Comparison of ENCODE assay signal across 14 cellular contexts in genomic region chr6:118240878-118241528, GRCh38.
DNase-seq lines count a peak whose midpoint lies in the region; ATAC-seq and TF ChIP-seq lines count a peak whose summit lies in the region.
"Had no signal": no experiment of that assay in that cellular context is flagged by ENCODE, and none has a peak within 500 bp of the region (broad histone marks: within the 10 kb centered on the region; RNA-seq: fewer than 3 reads in every experiment).

No MANE protein-coding gene starts in this region.

- no peak for TF ChIP-seq CTCF in transverse colon (IDR thresholded peaks at IDR 0.05)

- peaks cover 8 to 15% of the 10 kb centered on the region in 2 donors for H3K27me3 Mint-ChIP-seq in stimulated activated naive B cell treated with anti-CD40 and anti-IgM and Interleukin-4, amounts not matched to agents 10 μg/mL and 1 μg/mL and 100 μg/mL, for 72 hours
- H3K27me3 Mint-ChIP-seq in activated T-cell treated with anti-CD3 and anti-CD28 coated beads, Interleukin-2, amount 50 U/mL, for 4 hours (ENCODE audit: low read depth) = peaks cover 19% of the 10 kb centered on the region

- H3K27ac ChIP-seq in transverse colon = no peak overlapping the region
- H3K27ac ChIP-seq: epithelial cell of prostate, tibial nerve had no signal

- H3K4me3 ChIP-seq in transverse colon = no peak overlapping the region
- H3K4me3 ChIP-seq: tibial nerve had no signal

- in situ Hi-C loops in transverse colon (cut with MboI; ENCODE audit: low pct_ligation_motif_present in 1 of 4, low pct_unique_long_range_greater_than_20kb in 1 of 4, low sequenced_read_pairs in 3 of 4) = no loop called here

- DNase-seq in NOMO-1 (lab: John Stamatoyannopoulos, UW; ENCODE audit: unreplicated experiment in 2 of 2) (peak; percentile 9 to 60), NOMO-1 treated with dmso at 0.1 percent for 144 hours (lab: John Stamatoyannopoulos, UW; ENCODE audit: unreplicated experiment) (no peak), COLO668 (lab: John Stamatoyannopoulos, UW; ENCODE audit: unreplicated experiment) (no peak), transverse colon (no peak)
- DNase-seq in stimulated activated naive B cell treated with anti-CD40 and anti-IgM and Interleukin-4, amounts not matched to agents 10 μg/mL and 1 μg/mL and 100 μg/mL, for 72 hours = no peak
- no peak for DNase-seq in activated T-cell treated with anti-CD3 and anti-CD28 coated beads, Interleukin-2, amount 50 U/mL, for 4 hours
- DNase-seq: H7, NCI-H1092 treated with DMSO at 0.1 percent for 48 hours, NCI-H526 treated with DMSO at 0.1 percent for 48 hours, SHP77 treated with DMSO at 0.1 percent for 48 hours had no signal

- intact Hi-C loops in transverse colon (cut with DNase I; ENCODE audit: low total_unique reads) = no loop called here

- no peak for TF ChIP-seq EP300 in transverse colon (IDR thresholded peaks at IDR 0.05; ENCODE audit: low read depth)

- TF ChIP-seq POLR2A in transverse colon (IDR thresholded peaks at IDR 0.05) = no peak

- H3K4me3 Mint-ChIP-seq in stimulated activated naive B cell treated with anti-CD40 and anti-IgM and Interleukin-4, amounts not matched to agents 10 μg/mL and 1 μg/mL and 100 μg/mL, for 72 hours = no peak overlapping the region
- no peak overlapping the region for H3K4me3 Mint-ChIP-seq in activated T-cell treated with anti-CD3 and anti-CD28 coated beads, Interleukin-2, amount 50 U/mL, for 4 hours

- H3K9me3 ChIP-seq in transverse colon = no peaks in the 10 kb centered on the region
- H3K9me3 ChIP-seq: tibial nerve had no signal

- peak; percentile 63 for ATAC-seq in HG02610 (IDR thresholded peaks at IDR 0.05; ENCODE audit: unreplicated experiment)
- peak; percentile 87 for ATAC-seq in HG03354 (IDR thresholded peaks at IDR 0.05; ENCODE audit: poor library complexity, severe bottlenecking, unreplicated experiment)
- peak; percentile 64 to 79 for ATAC-seq in stimulated activated naive B cell treated with anti-CD40 and anti-IgM and Interleukin-4, amounts not matched to agents 10 μg/mL and 1 μg/mL and 100 μg/mL, for 72 hours (replicated peaks)
- no peak for ATAC-seq in activated T-cell treated with anti-CD3 and anti-CD28 coated beads, Interleukin-2, amount 50 U/mL, for 4 hours

- 86 to 89% methylated on average over 1 of the region's 1 CpG for WGBS in transverse colon (ENCODE audit: low coverage in 1 of 2), 2 donors

- H3K4me1 Mint-ChIP-seq in stimulated activated naive B cell treated with anti-CD40 and anti-IgM and Interleukin-4, amounts not matched to agents 10 μg/mL and 1 μg/mL and 100 μg/mL, for 72 hours = no peaks in the 10 kb centered on the region
- H3K4me1 Mint-ChIP-seq in activated T-cell treated with anti-CD3 and anti-CD28 coated beads, Interleukin-2, amount 50 U/mL, for 4 hours (ENCODE audit: low read depth) = no peaks in the 10 kb centered on the region

- H3K36me3 ChIP-seq in transverse colon = no peaks in the 10 kb centered on the region
- H3K36me3 ChIP-seq: tibial nerve had no signal

- H3K27ac Mint-ChIP-seq in stimulated activated naive B cell treated with anti-CD40 and anti-IgM and Interleukin-4, amounts not matched to agents 10 μg/mL and 1 μg/mL and 100 μg/mL, for 72 hours = no peak overlapping the region

- no peaks in the 10 kb centered on the region for H3K4me1 ChIP-seq in transverse colon

- H3K36me3 Mint-ChIP-seq in stimulated activated naive B cell treated with anti-CD40 and anti-IgM and Interleukin-4, amounts not matched to agents 10 μg/mL and 1 μg/mL and 100 μg/mL, for 72 hours = no peaks in the 10 kb centered on the region
- no peaks in the 10 kb centered on the region for H3K36me3 Mint-ChIP-seq in activated T-cell treated with anti-CD3 and anti-CD28 coated beads, Interleukin-2, amount 50 U/mL, for 4 hours (ENCODE audit: insufficient read depth)

- H3K9me3 Mint-ChIP-seq in stimulated activated naive B cell treated with anti-CD40 and anti-IgM and Interleukin-4, amounts not matched to agents 10 μg/mL and 1 μg/mL and 100 μg/mL, for 72 hours = peaks cover 0 to 5% of the 10 kb centered on the region in 2 donors
- no peaks in the 10 kb centered on the region for H3K9me3 Mint-ChIP-seq in activated T-cell treated with anti-CD3 and anti-CD28 coated beads, Interleukin-2, amount 50 U/mL, for 4 hours

- no peaks in the 10 kb centered on the region for H3K27me3 ChIP-seq in transverse colon
- H3K27me3 ChIP-seq: tibial nerve had no signal

Comparison
In these comparisons a context has a peak if more than half of its experiments do, and no peak if none do; other contexts are left out.
1. DNase-seq: peak in NOMO-1 (2 of 2); none in NOMO-1 treated with dmso at 0.1 percent for 144 hours (single experiment), stimulated activated naive B cell treated with anti-CD40 and anti-IgM and Interleukin-4, amounts not matched to agents 10 μg/mL and 1 μg/mL and 100 μg/mL, for 72 hours (single experiment), COLO668 (single experiment), activated T-cell treated with anti-CD3 and anti-CD28 coated beads, Interleukin-2, amount 50 U/mL, for 4 hours (single experiment) and transverse colon (single experiment).
2. ATAC-seq: peak in HG02610 (single experiment), HG03354 (single experiment) and stimulated activated naive B cell treated with anti-CD40 and anti-IgM and Interleukin-4, amounts not matched to agents 10 μg/mL and 1 μg/mL and 100 μg/mL, for 72 hours (2 of 2); none in activated T-cell treated with anti-CD3 and anti-CD28 coated beads, Interleukin-2, amount 50 U/mL, for 4 hours (0 of 2).